1 cellular context compared by ENCODE assay signal in the genomic region with DNA sequence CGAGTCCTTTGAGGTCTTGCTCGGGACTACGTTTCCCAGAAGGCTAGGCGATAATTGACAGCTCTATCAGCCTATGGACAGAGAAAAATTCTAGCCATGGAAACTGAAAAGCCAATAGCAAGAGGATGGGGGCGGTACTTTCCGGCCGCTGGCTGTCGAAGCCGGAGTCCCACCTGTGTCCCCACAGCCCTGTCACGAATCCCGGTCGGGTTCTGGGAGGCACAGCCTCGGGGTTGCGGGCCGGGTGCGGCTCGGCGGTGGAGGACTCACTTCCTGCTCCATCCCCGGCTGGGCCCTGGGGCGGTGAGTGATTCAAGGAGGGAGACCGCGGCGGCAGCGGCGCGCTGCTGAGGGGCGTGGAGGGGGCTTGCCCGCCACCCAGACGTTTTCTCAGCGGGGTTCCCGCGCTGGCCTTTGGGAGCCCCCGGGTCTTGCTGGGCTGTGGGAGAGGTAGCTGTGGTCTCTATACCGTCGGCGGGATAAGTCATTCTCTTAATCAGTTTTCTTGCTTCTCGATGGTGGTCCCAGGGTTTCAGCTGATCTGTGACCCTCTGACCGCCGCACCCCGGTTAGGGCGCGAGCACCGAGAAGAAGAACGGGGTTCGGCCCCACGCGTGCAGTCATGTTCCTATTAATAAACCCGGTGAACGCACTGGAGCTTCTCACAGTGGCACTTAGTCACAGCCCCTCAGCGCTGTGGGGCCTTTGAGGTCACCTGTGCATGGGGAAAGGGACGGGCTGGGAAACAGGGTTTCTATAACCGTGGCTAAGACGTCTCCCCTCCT.
TF ChIP-seq lines count a peak whose summit lies in the region.

A gene (plus strand): TSS at position 176 of the 785 bp plus-strand sequence. CDS start 2,377 bp downstream, outside the sequence.

TF ChIP-seq in HepG2, 621 proteins besides CTCF, POLR2A, EP300 and RAD21 (continued from another document and continues in another):
- TF ChIP-seq, protein P1, sequence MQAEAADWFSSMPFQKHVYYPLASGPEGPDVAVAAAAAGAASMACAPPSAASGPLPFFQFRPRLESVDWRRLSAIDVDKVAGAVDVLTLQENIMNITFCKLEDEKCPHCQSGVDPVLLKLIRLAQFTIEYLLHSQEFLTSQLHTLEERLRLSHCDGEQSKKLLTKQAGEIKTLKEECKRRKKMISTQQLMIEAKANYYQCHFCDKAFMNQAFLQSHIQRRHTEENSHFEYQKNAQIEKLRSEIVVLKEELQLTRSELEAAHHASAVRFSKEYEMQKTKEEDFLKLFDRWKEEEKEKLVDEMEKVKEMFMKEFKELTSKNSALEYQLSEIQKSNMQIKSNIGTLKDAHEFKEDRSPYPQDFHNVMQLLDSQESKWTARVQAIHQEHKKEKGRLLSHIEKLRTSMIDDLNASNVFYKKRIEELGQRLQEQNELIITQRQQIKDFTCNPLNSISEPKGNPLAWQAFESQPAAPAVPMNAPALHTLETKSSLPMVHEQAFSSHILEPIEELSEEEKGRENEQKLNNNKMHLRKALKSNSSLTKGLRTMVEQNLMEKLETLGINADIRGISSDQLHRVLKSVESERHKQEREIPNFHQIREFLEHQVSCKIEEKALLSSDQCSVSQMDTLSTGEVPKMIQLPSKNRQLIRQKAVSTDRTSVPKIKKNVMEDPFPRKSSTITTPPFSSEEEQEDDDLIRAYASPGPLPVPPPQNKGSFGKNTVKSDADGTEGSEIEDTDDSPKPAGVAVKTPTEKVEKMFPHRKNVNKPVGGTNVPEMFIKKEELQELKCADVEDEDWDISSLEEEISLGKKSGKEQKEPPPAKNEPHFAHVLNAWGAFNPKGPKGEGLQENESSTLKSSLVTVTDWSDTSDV (CRISPR knock-in tag; IDR thresholded peaks at IDR 0.05): 0 out of 2 replicates have a peak, but pooled peaks have one; percentile 4
- TF ChIP-seq POGZ (CRISPR knock-in tag; IDR thresholded peaks at IDR 0.05) (peak; percentile 47; the same call in 1 of the 2 replicates), ZNF883 (CRISPR knock-in tag; IDR thresholded peaks at IDR 0.05; ENCODE audit: not compliant biosample characterization) (peak; percentile 34), CENPT (CRISPR knock-in tag; IDR thresholded peaks at IDR 0.05; ENCODE audit: low read depth) (no peak), AGO2 (optimal IDR thresholded peaks at IDR 0.05; ENCODE audit: low read depth, low read length) (peak; percentile 24), KDM6A (CRISPR knock-in tag; IDR thresholded peaks at IDR 0.05; ENCODE audit: low read depth) (no peak), RARA (CRISPR knock-in tag; IDR thresholded peaks at IDR 0.05) (0 out of 2 replicates have a peak, but pooled peaks have one; percentile 4), ZNF136 (CRISPR knock-in tag; IDR thresholded peaks at IDR 0.05; ENCODE audit: low read depth) (no peak), SIX4 (CRISPR knock-in tag; IDR thresholded peaks at IDR 0.05) (no peak), ATF7-NPFF (CRISPR knock-in tag; IDR thresholded peaks at IDR 0.05; ENCODE audit: low read depth) (peak; percentile 76), ARHGAP35 (CRISPR knock-in tag; IDR thresholded peaks at IDR 0.05; ENCODE audit: borderline replicate concordance) (no peak; the same call in 1 of the 2 replicates), BCL6 (CRISPR knock-in tag; IDR thresholded peaks at IDR 0.05) (no peak), KMT2B (CRISPR knock-in tag; IDR thresholded peaks at IDR 0.05) (peak; percentile 41; the same call in 1 of the 2 replicates), RFXAP (CRISPR knock-in tag; IDR thresholded peaks at IDR 0.05; ENCODE audit: borderline replicate concordance) (no peak), ZNF331 (CRISPR knock-in tag; IDR thresholded peaks at IDR 0.05) (peak; percentile 8; the same call in 1 of the 2 replicates), ZNF713 (CRISPR knock-in tag; IDR thresholded peaks at IDR 0.05) (no peak), CCDC6 (CRISPR knock-in tag; IDR thresholded peaks at IDR 0.05) (peak; percentile 70), MIER3 (CRISPR knock-in tag; IDR thresholded peaks at IDR 0.05; ENCODE audit: borderline replicate concordance) (no peak), PCBP2 (optimal IDR thresholded peaks at IDR 0.05; ENCODE audit: low read depth, low read length, poor library complexity, severe bottlenecking) (no peak), PHF21A (CRISPR knock-in tag; IDR thresholded peaks at IDR 0.05) (0 out of 2 replicates have a peak, but pooled peaks have one; percentile 48), ZBTB8A (CRISPR knock-in tag; IDR thresholded peaks at IDR 0.05; ENCODE audit: borderline replicate concordance, low read depth) (no peak)
- TF ChIP-seq, protein P2, sequence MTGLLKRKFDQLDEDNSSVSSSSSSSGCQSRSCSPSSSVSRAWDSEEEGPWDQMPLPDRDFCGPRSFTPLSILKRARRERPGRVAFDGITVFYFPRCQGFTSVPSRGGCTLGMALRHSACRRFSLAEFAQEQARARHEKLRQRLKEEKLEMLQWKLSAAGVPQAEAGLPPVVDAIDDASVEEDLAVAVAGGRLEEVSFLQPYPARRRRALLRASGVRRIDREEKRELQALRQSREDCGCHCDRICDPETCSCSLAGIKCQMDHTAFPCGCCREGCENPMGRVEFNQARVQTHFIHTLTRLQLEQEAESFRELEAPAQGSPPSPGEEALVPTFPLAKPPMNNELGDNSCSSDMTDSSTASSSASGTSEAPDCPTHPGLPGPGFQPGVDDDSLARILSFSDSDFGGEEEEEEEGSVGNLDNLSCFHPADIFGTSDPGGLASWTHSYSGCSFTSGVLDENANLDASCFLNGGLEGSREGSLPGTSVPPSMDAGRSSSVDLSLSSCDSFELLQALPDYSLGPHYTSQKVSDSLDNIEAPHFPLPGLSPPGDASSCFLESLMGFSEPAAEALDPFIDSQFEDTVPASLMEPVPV (CRISPR knock-in tag; IDR thresholded peaks at IDR 0.05): peak; percentile 28; the same call in 1 of the 2 replicates
- TF ChIP-seq, protein P3, sequence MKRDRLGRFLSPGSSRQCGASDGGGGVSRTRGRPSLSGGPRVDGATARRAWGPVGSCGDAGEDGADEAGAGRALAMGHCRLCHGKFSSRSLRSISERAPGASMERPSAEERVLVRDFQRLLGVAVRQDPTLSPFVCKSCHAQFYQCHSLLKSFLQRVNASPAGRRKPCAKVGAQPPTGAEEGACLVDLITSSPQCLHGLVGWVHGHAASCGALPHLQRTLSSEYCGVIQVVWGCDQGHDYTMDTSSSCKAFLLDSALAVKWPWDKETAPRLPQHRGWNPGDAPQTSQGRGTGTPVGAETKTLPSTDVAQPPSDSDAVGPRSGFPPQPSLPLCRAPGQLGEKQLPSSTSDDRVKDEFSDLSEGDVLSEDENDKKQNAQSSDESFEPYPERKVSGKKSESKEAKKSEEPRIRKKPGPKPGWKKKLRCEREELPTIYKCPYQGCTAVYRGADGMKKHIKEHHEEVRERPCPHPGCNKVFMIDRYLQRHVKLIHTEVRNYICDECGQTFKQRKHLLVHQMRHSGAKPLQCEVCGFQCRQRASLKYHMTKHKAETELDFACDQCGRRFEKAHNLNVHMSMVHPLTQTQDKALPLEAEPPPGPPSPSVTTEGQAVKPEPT (CRISPR knock-in tag; IDR thresholded peaks at IDR 0.05; ENCODE audit: low read depth): no peak
- TF ChIP-seq, protein P4, sequence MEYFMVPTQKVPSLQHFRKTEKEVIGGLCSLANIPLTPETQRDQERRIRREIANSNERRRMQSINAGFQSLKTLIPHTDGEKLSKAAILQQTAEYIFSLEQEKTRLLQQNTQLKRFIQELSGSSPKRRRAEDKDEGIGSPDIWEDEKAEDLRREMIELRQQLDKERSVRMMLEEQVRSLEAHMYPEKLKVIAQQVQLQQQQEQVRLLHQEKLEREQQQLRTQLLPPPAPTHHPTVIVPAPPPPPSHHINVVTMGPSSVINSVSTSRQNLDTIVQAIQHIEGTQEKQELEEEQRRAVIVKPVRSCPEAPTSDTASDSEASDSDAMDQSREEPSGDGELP (IDR thresholded peaks at IDR 0.05; ENCODE audit: borderline replicate concordance, low read depth): peak; percentile 64; the same call in 1 of the 2 replicates
- TF ChIP-seq, protein P5, sequence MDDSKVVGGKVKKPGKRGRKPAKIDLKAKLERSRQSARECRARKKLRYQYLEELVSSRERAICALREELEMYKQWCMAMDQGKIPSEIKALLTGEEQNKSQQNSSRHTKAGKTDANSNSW (CRISPR knock-in tag; IDR thresholded peaks at IDR 0.05; ENCODE audit: borderline replicate concordance): no peak
- TF ChIP-seq, protein P6, sequence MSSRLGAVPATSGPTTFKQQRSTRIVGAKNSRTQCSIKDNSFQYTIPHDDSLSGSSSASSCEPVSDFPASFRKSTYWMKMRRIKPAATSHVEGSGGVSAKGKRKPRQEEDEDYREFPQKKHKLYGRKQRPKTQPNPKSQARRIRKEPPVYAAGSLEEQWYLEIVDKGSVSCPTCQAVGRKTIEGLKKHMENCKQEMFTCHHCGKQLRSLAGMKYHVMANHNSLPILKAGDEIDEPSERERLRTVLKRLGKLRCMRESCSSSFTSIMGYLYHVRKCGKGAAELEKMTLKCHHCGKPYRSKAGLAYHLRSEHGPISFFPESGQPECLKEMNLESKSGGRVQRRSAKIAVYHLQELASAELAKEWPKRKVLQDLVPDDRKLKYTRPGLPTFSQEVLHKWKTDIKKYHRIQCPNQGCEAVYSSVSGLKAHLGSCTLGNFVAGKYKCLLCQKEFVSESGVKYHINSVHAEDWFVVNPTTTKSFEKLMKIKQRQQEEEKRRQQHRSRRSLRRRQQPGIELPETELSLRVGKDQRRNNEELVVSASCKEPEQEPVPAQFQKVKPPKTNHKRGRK (CRISPR knock-in tag; IDR thresholded peaks at IDR 0.05): no peak
- TF ChIP-seq, protein P7, sequence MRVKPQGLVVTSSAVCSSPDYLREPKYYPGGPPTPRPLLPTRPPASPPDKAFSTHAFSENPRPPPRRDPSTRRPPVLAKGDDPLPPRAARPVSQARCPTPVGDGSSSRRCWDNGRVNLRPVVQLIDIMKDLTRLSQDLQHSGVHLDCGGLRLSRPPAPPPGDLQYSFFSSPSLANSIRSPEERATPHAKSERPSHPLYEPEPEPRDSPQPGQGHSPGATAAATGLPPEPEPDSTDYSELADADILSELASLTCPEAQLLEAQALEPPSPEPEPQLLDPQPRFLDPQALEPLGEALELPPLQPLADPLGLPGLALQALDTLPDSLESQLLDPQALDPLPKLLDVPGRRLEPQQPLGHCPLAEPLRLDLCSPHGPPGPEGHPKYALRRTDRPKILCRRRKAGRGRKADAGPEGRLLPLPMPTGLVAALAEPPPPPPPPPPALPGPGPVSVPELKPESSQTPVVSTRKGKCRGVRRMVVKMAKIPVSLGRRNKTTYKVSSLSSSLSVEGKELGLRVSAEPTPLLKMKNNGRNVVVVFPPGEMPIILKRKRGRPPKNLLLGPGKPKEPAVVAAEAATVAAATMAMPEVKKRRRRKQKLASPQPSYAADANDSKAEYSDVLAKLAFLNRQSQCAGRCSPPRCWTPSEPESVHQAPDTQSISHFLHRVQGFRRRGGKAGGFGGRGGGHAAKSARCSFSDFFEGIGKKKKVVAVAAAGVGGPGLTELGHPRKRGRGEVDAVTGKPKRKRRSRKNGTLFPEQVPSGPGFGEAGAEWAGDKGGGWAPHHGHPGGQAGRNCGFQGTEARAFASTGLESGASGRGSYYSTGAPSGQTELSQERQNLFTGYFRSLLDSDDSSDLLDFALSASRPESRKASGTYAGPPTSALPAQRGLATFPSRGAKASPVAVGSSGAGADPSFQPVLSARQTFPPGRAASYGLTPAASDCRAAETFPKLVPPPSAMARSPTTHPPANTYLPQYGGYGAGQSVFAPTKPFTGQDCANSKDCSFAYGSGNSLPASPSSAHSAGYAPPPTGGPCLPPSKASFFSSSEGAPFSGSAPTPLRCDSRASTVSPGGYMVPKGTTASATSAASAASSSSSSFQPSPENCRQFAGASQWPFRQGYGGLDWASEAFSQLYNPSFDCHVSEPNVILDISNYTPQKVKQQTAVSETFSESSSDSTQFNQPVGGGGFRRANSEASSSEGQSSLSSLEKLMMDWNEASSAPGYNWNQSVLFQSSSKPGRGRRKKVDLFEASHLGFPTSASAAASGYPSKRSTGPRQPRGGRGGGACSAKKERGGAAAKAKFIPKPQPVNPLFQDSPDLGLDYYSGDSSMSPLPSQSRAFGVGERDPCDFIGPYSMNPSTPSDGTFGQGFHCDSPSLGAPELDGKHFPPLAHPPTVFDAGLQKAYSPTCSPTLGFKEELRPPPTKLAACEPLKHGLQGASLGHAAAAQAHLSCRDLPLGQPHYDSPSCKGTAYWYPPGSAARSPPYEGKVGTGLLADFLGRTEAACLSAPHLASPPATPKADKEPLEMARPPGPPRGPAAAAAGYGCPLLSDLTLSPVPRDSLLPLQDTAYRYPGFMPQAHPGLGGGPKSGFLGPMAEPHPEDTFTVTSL (CRISPR knock-in tag; IDR thresholded peaks at IDR 0.05; ENCODE audit: borderline replicate concordance): 0 out of 2 replicates have a peak, but pooled peaks have one; percentile 6
- TF ChIP-seq, protein P8, sequence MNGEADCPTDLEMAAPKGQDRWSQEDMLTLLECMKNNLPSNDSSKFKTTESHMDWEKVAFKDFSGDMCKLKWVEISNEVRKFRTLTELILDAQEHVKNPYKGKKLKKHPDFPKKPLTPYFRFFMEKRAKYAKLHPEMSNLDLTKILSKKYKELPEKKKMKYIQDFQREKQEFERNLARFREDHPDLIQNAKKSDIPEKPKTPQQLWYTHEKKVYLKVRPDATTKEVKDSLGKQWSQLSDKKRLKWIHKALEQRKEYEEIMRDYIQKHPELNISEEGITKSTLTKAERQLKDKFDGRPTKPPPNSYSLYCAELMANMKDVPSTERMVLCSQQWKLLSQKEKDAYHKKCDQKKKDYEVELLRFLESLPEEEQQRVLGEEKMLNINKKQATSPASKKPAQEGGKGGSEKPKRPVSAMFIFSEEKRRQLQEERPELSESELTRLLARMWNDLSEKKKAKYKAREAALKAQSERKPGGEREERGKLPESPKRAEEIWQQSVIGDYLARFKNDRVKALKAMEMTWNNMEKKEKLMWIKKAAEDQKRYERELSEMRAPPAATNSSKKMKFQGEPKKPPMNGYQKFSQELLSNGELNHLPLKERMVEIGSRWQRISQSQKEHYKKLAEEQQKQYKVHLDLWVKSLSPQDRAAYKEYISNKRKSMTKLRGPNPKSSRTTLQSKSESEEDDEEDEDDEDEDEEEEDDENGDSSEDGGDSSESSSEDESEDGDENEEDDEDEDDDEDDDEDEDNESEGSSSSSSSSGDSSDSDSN (CRISPR knock-in tag; IDR thresholded peaks at IDR 0.05): peak; percentile 82
